7 cellular contexts compared by ENCODE assay signal in genomic region chr9:128550770-128551651, GRCh38. TPM values are rescaled to one million over a fixed set of nuclear protein-coding genes. Genes with fewer than 3 reads are reported as not detected.
DNase-seq lines count a peak whose midpoint lies in the region; ATAC-seq and TF ChIP-seq lines count a peak whose summit lies in the region.

No MANE protein-coding gene starts in this region.

- TF ChIP-seq CTCF in GM23338 (conservative IDR thresholded peaks at IDR 0.05; ENCODE audit: low read depth in 2 of 2), result no peak
- TF ChIP-seq CTCF in endothelial cell (IDR thresholded peaks at IDR 0.05; ENCODE audit: unreplicated experiment), result no peak

- peaks cover 3% of the 10 kb centered on the region for H4K20me1 ChIP-seq in GM23338 (replicated peaks; ENCODE audit: insufficient read depth)

- H3K4me3 ChIP-seq in GM23338 (peak overlapping the region; percentile 82), SJCRH30 (peak overlapping the region; percentile 99), aorta (ENCODE audit: low read length in 2 of 2) (peak overlapping the region in 1 of 2 donors; percentile 35)

- no peaks in the 10 kb centered on the region for H3K9me3 ChIP-seq in SJCRH30 (replicated peaks)
- no peaks in the 10 kb centered on the region for H3K9me3 ChIP-seq in aorta (ENCODE audit: control insufficient read depth, low read length)

- no peaks in the 10 kb centered on the region for H3K36me3 ChIP-seq in GM23338 (ENCODE audit: insufficient read depth)
- no peaks in the 10 kb centered on the region for H3K36me3 ChIP-seq in SJCRH30
- H3K36me3 ChIP-seq in aorta (ENCODE audit: control insufficient read depth in 1 of 2, insufficient read depth in 2 of 2, low read length in 1 of 2), result no peaks in the 10 kb centered on the region

- peaks cover 31% of the 10 kb centered on the region for H3K79me2 ChIP-seq in GM23338 (replicated peaks; ENCODE audit: insufficient read depth)

- H2AFZ ChIP-seq in GM23338, result peak overlapping the region; percentile 96

- intact Hi-C loops in aorta (cut with DNase I), result no loop called here

- ATAC-seq in GM23338 (peak; percentile 8; the same call in 2 of the 3 replicates), aorta (ENCODE audit: low FRiP score) (peak; percentile 1), HG02678 (IDR thresholded peaks at IDR 0.05; ENCODE audit: unreplicated experiment) (no peak), HG03520 (IDR thresholded peaks at IDR 0.05; ENCODE audit: unreplicated experiment) (no peak)

- H3K27ac ChIP-seq in GM23338 (ENCODE audit: low read depth) (peak overlapping the region; percentile 85; the same call in 1 of the 2 replicates), SJCRH30 (peak overlapping the region; percentile 2; the same call in 1 of the 2 replicates), aorta (ENCODE audit: low read depth in 1 of 2, low read length in 2 of 2) (peak overlapping the region; percentile 69 to 87)

- H3K27ac Mint-ChIP-seq in GM23338 (no peak overlapping the region; the same call in 1 of the 2 replicates), endothelial cell (ENCODE audit: unreplicated experiment) (peak overlapping the region; percentile 96)

- H3K27me3 ChIP-seq in GM23338 (ENCODE audit: insufficient read depth), result peaks cover 12% of the 10 kb centered on the region; the same call in 1 of the 2 replicates
- H3K27me3 ChIP-seq in SJCRH30, result no peaks in the 10 kb centered on the region
- H3K27me3 ChIP-seq in aorta (ENCODE audit: control insufficient read depth in 1 of 2, insufficient read depth in 2 of 2, low read length in 1 of 2), result no peaks in the 10 kb centered on the region

- H3K9me3 Mint-ChIP-seq in GM23338 (no peaks in the 10 kb centered on the region), endothelial cell (ENCODE audit: unreplicated experiment) (no peaks in the 10 kb centered on the region)

- peak overlapping the region; percentile 95; the same call in 2 of the 3 replicates for H3K4me3 Mint-ChIP-seq in GM23338
- H3K4me3 Mint-ChIP-seq in endothelial cell (ENCODE audit: unreplicated experiment), result peak overlapping the region; percentile 94

- no peaks in the 10 kb centered on the region for H3K9me2 ChIP-seq in GM23338 (ENCODE audit: insufficient read depth)

- 4 to 10% methylated on average over 11 of the region's 11 CpGs for WGBS in aorta, 2 donors

- H3K4me2 ChIP-seq in GM23338, result peak overlapping the region; percentile 94

- peaks cover 14% of the 10 kb centered on the region for H3K4me1 Mint-ChIP-seq in GM23338
- peaks cover 16% of the 10 kb centered on the region for H3K4me1 Mint-ChIP-seq in endothelial cell (ENCODE audit: unreplicated experiment)

- no peaks in the 10 kb centered on the region for H3K36me3 Mint-ChIP-seq in GM23338 (ENCODE audit: low read depth)
- H3K36me3 Mint-ChIP-seq in endothelial cell (ENCODE audit: low read depth, unreplicated experiment), result no peaks in the 10 kb centered on the region

- H3F3A ChIP-seq in GM23338 (replicated peaks; ENCODE audit: low read depth), result peaks cover 10% of the 10 kb centered on the region

- peaks cover 41% of the 10 kb centered on the region for H3K4me1 ChIP-seq in GM23338 (ENCODE audit: insufficient read depth)
- peaks cover 23% of the 10 kb centered on the region; the same call in 1 of the 2 replicates for H3K4me1 ChIP-seq in SJCRH30
- H3K4me1 ChIP-seq in aorta (ENCODE audit: control insufficient read depth in 1 of 2, insufficient read depth in 2 of 2, low read length in 2 of 2), result peaks cover 0 to 4% of the 10 kb centered on the region in 2 donors

- peaks cover 3% of the 10 kb centered on the region for H3K27me3 Mint-ChIP-seq in GM23338 (ENCODE audit: insufficient read depth, low read depth, poor library complexity)
- H3K27me3 Mint-ChIP-seq in endothelial cell (ENCODE audit: unreplicated experiment), result peaks cover 7% of the 10 kb centered on the region

- DNase-seq in GM23338 (ENCODE audit: low spot score), result peak; percentile 49
- DNase-seq in SJCRH30, result peak; percentile 70 to 80
- DNase-seq in endothelial cell (ENCODE audit: low spot score), result no peak
- peak; percentile 19 for DNase-seq in mucosa of gallbladder (ENCODE audit: low spot score)
- peak in 1 of 2 donors; percentile 68 for DNase-seq in aorta

TF ChIP-seq in GM23338, 12 proteins besides CTCF, POLR2A, EP300 and RAD21 (continues in another document):
- TF ChIP-seq STAT1 (IDR thresholded peaks at IDR 0.05; ENCODE audit: unreplicated experiment) (no peak), ZNF114 (CRISPR knock-in tag; IDR thresholded peaks at IDR 0.05) (no peak), EZH2 (IDR thresholded peaks at IDR 0.05; ENCODE audit: low read depth, unreplicated experiment) (no peak), ETS1 (IDR thresholded peaks at IDR 0.05) (no peak)
- TF ChIP-seq, protein P1, sequence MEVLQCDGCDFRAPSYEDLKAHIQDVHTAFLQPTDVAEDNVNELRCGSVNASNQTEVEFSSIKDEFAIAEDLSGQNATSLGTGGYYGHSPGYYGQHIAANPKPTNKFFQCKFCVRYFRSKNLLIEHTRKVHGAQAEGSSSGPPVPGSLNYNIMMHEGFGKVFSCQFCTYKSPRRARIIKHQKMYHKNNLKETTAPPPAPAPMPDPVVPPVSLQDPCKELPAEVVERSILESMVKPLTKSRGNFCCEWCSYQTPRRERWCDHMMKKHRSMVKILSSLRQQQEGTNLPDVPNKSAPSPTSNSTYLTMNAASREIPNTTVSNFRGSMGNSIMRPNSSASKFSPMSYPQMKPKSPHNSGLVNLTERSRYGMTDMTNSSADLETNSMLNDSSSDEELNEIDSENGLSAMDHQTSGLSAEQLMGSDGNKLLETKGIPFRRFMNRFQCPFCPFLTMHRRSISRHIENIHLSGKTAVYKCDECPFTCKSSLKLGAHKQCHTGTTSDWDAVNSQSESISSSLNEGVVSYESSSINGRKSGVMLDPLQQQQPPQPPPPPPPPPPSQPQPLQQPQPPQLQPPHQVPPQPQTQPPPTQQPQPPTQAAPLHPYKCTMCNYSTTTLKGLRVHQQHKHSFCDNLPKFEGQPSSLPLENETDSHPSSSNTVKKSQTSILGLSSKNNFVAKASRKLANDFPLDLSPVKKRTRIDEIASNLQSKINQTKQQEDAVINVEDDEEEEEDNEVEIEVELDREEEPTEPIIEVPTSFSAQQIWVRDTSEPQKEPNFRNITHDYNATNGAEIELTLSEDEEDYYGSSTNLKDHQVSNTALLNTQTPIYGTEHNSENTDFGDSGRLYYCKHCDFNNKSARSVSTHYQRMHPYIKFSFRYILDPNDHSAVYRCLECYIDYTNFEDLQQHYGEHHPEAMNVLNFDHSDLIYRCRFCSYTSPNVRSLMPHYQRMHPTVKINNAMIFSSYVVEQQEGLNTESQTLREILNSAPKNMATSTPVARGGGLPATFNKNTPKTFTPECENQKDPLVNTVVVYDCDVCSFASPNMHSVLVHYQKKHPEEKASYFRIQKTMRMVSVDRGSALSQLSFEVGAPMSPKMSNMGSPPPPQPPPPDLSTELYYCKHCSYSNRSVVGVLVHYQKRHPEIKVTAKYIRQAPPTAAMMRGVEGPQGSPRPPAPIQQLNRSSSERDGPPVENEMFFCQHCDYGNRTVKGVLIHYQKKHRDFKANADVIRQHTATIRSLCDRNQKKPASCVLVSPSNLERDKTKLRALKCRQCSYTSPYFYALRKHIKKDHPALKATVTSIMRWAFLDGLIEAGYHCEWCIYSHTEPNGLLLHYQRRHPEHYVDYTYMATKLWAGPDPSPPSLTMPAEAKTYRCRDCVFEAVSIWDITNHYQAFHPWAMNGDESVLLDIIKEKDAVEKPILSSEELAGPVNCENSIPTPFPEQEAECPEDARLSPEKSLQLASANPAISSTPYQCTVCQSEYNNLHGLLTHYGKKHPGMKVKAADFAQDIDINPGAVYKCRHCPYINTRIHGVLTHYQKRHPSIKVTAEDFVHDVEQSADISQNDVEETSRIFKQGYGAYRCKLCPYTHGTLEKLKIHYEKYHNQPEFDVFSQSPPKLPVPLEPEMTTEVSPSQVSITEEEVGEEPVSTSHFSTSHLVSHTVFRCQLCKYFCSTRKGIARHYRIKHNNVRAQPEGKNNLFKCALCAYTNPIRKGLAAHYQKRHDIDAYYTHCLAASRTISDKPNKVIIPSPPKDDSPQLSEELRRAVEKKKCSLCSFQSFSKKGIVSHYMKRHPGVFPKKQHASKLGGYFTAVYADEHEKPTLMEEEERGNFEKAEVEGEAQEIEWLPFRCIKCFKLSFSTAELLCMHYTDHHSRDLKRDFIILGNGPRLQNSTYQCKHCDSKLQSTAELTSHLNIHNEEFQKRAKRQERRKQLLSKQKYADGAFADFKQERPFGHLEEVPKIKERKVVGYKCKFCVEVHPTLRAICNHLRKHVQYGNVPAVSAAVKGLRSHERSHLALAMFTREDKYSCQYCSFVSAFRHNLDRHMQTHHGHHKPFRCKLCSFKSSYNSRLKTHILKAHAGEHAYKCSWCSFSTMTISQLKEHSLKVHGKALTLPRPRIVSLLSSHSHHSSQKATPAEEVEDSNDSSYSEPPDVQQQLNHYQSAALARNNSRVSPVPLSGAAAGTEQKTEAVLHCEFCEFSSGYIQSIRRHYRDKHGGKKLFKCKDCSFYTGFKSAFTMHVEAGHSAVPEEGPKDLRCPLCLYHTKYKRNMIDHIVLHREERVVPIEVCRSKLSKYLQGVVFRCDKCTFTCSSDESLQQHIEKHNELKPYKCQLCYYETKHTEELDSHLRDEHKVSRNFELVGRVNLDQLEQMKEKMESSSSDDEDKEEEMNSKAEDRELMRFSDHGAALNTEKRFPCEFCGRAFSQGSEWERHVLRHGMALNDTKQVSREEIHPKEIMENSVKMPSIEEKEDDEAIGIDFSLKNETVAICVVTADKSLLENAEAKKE (CRISPR knock-in tag; IDR thresholded peaks at IDR 0.05), result no peak

RNA-seq across cellular contexts. Expression of gene SPTAN1, which starts 1.4 kb away (rescaled TPM):
- total RNA-seq in GM23338 (2014; rRNA removed; shearing (Covaris generic)), result 160 and 195 TPM in 2 replicates
- polyA plus RNA-seq in GM23338 (2016; fragmentation: Nextera tagmentation; extraction: Ambion mirVana) (98.3 and 108 TPM in 2 replicates), aorta (100 to 1,000 TPM in 1 of 2 donors, 10 to 100 TPM in 1; 94.4 to 237 TPM)
- 153 and 155 TPM in 2 replicates for total RNA-seq in SJCRH30 (2014; rRNA removed; shearing (Covaris generic))
- total RNA-seq in endothelial cell (ENCODE audit: unreplicated experiment) (810 TPM), mucosa of gallbladder (323 TPM), aorta (100 to 1,000 TPM; 384 to 504 TPM)

RNA-seq across cellular contexts. Expression of gene GLE1, which starts 46.5 kb away (rescaled TPM):
- 19.6 and 22.1 TPM in 2 replicates for total RNA-seq in GM23338 (2014; rRNA removed; shearing (Covaris generic))
- polyA plus RNA-seq in GM23338 (2016; fragmentation: Nextera tagmentation; extraction: Ambion mirVana) (7.3 and 7.4 TPM in 2 replicates), aorta (10 to 100 TPM in 1 of 2 donors, 1 to 10 TPM in 1; 6.9 to 12.2 TPM)
- total RNA-seq in SJCRH30 (2014; rRNA removed; shearing (Covaris generic)), result 34.1 and 38.1 TPM in 2 replicates
- total RNA-seq in endothelial cell (ENCODE audit: unreplicated experiment) (17.5 TPM), mucosa of gallbladder (22.8 TPM), aorta (10 to 100 TPM; 13.5 to 17.3 TPM)

Comparison
In these comparisons a context has a peak if more than half of its experiments do, and no peak if none do; other contexts are left out.
1. ATAC-seq: peak in GM23338 (single experiment) and aorta (single experiment); none in HG02678 (single experiment) and HG03520 (single experiment).
2. H3K27ac ChIP-seq: peak in every context shown above with its lines; median percentile 85 in GM23338; 78 in aorta; 2 in SJCRH30.